ENCODE assay signal across 8 cellular contexts in genomic region chr20:57654363-57654997, GRCh38. TPM values are rescaled to one million over a fixed set of nuclear protein-coding genes. Genes with fewer than 3 reads are reported as not detected.
A peak's percentile ranks its signal among the peaks of the same experiment; 100 is the strongest.
DNase-seq lines count a peak whose midpoint lies in the region; ATAC-seq and TF ChIP-seq lines count a peak whose summit lies in the region.

No MANE protein-coding gene starts in this region.

- TF ChIP-seq CTCF in OCI-LY3 (IDR thresholded peaks at IDR 0.05; ENCODE audit: low read depth, low read length), result peak; percentile 99
- TF ChIP-seq CTCF in fibroblast of villous mesenchyme (IDR thresholded peaks at IDR 0.05; ENCODE audit: insufficient read depth, low read depth, low read length), result peak; percentile 94
- peak; percentile 96 for TF ChIP-seq CTCF in neural crest cell (conservative IDR thresholded peaks at IDR 0.05)
- peak; percentile 90 to 96 for TF ChIP-seq CTCF in tibial artery (IDR thresholded peaks at IDR 0.05)

- no peak overlapping the region for H2AFZ ChIP-seq in OCI-LY3 (ENCODE audit: low read depth, low read length)

- peak; percentile 63 for ATAC-seq in HG03103 (IDR thresholded peaks at IDR 0.05; ENCODE audit: low read depth, unreplicated experiment)

- no peak overlapping the region for H3K4me3 ChIP-seq in OCI-LY3 (ENCODE audit: low read length)
- H3K4me3 ChIP-seq in fibroblast of villous mesenchyme (ENCODE audit: low read depth, low read length), result no peak overlapping the region
- no peak overlapping the region for H3K4me3 ChIP-seq in tibial artery

- H3K9me3 Mint-ChIP-seq in neural crest cell, result no peaks in the 10 kb centered on the region

- H3K36me3 ChIP-seq in OCI-LY3 (replicated peaks; ENCODE audit: low read depth, low read length), result no peaks in the 10 kb centered on the region
- H3K36me3 ChIP-seq in tibial artery, result peaks cover 61 to 85% (median 67%) of the 10 kb centered on the region in 3 donors

- peaks cover 3% of the 10 kb centered on the region for H3K36me3 Mint-ChIP-seq in neural crest cell (ENCODE audit: low read depth)

- H3K4me1 ChIP-seq in OCI-LY3 (ENCODE audit: low read length) (peaks cover 12% of the 10 kb centered on the region), tibial artery (peaks cover 0 to 43% (median 16%) of the 10 kb centered on the region in 4 donors)

- H3K27me3 ChIP-seq in OCI-LY3 (ENCODE audit: low read depth, low read length), result peaks cover 74% of the 10 kb centered on the region
- no peaks in the 10 kb centered on the region for H3K27me3 ChIP-seq in tibial artery

- no peaks in the 10 kb centered on the region for H3K79me2 ChIP-seq in OCI-LY3 (ENCODE audit: low read length)

- intact Hi-C loops in tibial artery (cut with DNase I; ENCODE audit: low total_unique reads), result loop anchor here (2.0 kb wide), 1 partner anchor 524 kb away; no protein-coding TSS in a partner anchor

- H3K9me3 ChIP-seq in OCI-LY3 (ENCODE audit: insufficient read depth, low read length), result no peaks in the 10 kb centered on the region
- H3K9me3 ChIP-seq in tibial artery, result no peaks in the 10 kb centered on the region

- H3K4me1 Mint-ChIP-seq in neural crest cell, result peaks cover 5% of the 10 kb centered on the region

- no peak overlapping the region for H3K27ac ChIP-seq in OCI-LY3 (ENCODE audit: low read length)
- H3K27ac ChIP-seq in tibial artery, result peak overlapping the region; percentile 10 to 71

- DNase-seq in NCI-H2107 treated with DMSO at 0.1 percent for 48 hours (lab: John Stamatoyannopoulos, UW; ENCODE audit: unreplicated experiment), result peak; percentile 2
- DNase-seq in NCI-H2107 (lab: John Stamatoyannopoulos, UW), result no peak
- DNase-seq in activated T-helper 1 cell treated with Interleukin-2 at 50 U/mL for 16 hours (ENCODE audit: low read depth), result peak; percentile 36
- peak; percentile 63 for DNase-seq in fibroblast of villous mesenchyme (ENCODE audit: low read depth)
- peak; percentile 50 for DNase-seq in neural crest cell (ENCODE audit: low read depth, low spot score)
- DNase-seq in tibial artery, result peak in 1 of 2 donors; percentile 78

- H4K20me1 ChIP-seq in OCI-LY3 (ENCODE audit: insufficient read depth, low read length), result no peaks in the 10 kb centered on the region

- no peak overlapping the region for H3K4me3 Mint-ChIP-seq in neural crest cell

- H3K27me3 Mint-ChIP-seq in neural crest cell (ENCODE audit: low read depth), result peaks cover 5% of the 10 kb centered on the region

- H3K4me2 ChIP-seq in OCI-LY3 (ENCODE audit: low read length), result no peak overlapping the region

- no peak overlapping the region for H3K9ac ChIP-seq in OCI-LY3 (ENCODE audit: low read length)

- no peak overlapping the region for H3K27ac Mint-ChIP-seq in neural crest cell (ENCODE audit: unreplicated experiment)

RNA-seq across cellular contexts. Expression of gene ZBP1, which starts 34.3 kb away (rescaled TPM):
- not detected in 2 replicates for total RNA-seq in fibroblast of villous mesenchyme
- total RNA-seq in neural crest cell, result not detected in 2 replicates

RNA-seq across cellular contexts. Expression of gene PMEPA1, which starts 55.3 kb away (rescaled TPM):
- total RNA-seq in fibroblast of villous mesenchyme (0.86 and 2.9 TPM in 2 replicates), neural crest cell (3.2 and 4.2 TPM in 2 replicates)
